Comparison of ENCODE assay signal across 16 cellular contexts in the genomic region with DNA sequence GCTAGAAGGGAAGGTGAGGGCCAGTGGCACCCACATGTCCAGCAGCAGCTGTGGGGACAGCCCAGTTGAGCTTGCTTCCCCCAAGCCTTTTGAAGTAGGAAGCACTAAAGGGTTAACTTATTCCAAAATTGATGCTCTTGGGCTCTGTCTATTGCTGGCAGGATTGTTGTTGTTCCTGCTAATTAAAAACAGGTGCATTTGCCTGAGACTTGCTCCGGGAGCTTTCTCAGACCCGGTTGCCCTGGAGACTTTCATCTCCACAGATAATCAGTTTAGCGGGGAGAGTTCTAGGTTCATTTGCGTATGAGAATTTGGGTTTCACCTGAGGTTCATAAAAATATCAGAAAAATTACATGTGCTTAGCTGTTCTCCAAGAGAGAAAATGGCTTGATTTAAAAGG.
"Had no signal": no experiment of that assay in that cellular context is flagged by ENCODE, and none has a peak within 500 bp of the region (broad histone marks: within the 10 kb centered on the region; RNA-seq: fewer than 3 reads in every experiment).

No MANE protein-coding gene starts in this region.

- H3K36me3 Mint-ChIP-seq: activated naive CD8-positive, alpha-beta T cell treated with anti-CD3 and anti-CD28 coated beads, Interleukin-2, amount 10 ng/mL, durations not matched to agents 7 days and 5 days; brain; natural killer cell treated with Interleukin-12 subunit alpha and Interleukin-12 subunit beta and Interleukin-15 and Interleukin-18, amount 100 ng/mL, for 72 hours had no signal

- ATAC-seq: left ventricle myocardium superior; natural killer cell treated with Interleukin-12 subunit alpha and Interleukin-12 subunit beta and Interleukin-15 and Interleukin-18, amount 100 ng/mL, for 72 hours; right cardiac atrium had no signal

- H3K36me3 ChIP-seq: prostate gland, suprapubic skin, upper lobe of left lung had no signal

- H3K4me3 ChIP-seq: prostate gland, suprapubic skin, upper lobe of left lung had no signal

- DNase-seq: activated CD4-positive, CD25-positive, alpha-beta regulatory T cell treated with anti-CD3 and anti-CD28 coated beads, Interleukin-2, amount 50 U/mL, for 72 hours; activated naive CD8-positive, alpha-beta T cell treated with anti-CD3 and anti-CD28 coated beads, Interleukin-2, amount 10 ng/mL, durations not matched to agents 7 days and 5 days; cortex of kidney; effector CD8-positive, alpha-beta T cell; foreskin melanocyte; left ventricle myocardium superior; mesenchymal stem cell; right cardiac atrium; upper lobe of left lung had no signal

- H3K27ac ChIP-seq: prostate gland, suprapubic skin, upper lobe of left lung had no signal

- H3K4me1 ChIP-seq: prostate gland, upper lobe of left lung had no signal

- H3K4me3 Mint-ChIP-seq: activated naive CD8-positive, alpha-beta T cell treated with anti-CD3 and anti-CD28 coated beads, Interleukin-2, amount 10 ng/mL, durations not matched to agents 7 days and 5 days; activated T-helper 1 cell treated with anti-CD3 and anti-CD28 coated beads, Interleukin-12 subunit alpha, Interleukin-12 subunit beta, Interleukin-2, Interleukin-4 antibody, amounts not matched to agents 30 ng/mL and 10 ng/mL and 1 ng/mL, durations not matched to agents 14 hours and 24 hours and 36 hours; brain; central memory CD8-positive, alpha-beta T cell; natural killer cell treated with Interleukin-12 subunit alpha and Interleukin-12 subunit beta and Interleukin-15 and Interleukin-18, amount 100 ng/mL, for 72 hours; stimulated activated naive CD8-positive, alpha-beta T cell treated with anti-CD3 and anti-CD28 coated beads, Interleukin-15, Interleukin-2, amounts not matched to agents 100 ng/mL and 50 ng/mL, for 24 hours had no signal

- H3K9me3 Mint-ChIP-seq: activated naive CD8-positive, alpha-beta T cell treated with anti-CD3 and anti-CD28 coated beads, Interleukin-2, amount 10 ng/mL, durations not matched to agents 7 days and 5 days; activated T-helper 1 cell treated with anti-CD3 and anti-CD28 coated beads, Interleukin-12 subunit alpha, Interleukin-12 subunit beta, Interleukin-2, Interleukin-4 antibody, amounts not matched to agents 30 ng/mL and 10 ng/mL and 1 ng/mL, durations not matched to agents 14 hours and 24 hours and 36 hours; central memory CD8-positive, alpha-beta T cell; natural killer cell treated with Interleukin-12 subunit alpha and Interleukin-12 subunit beta and Interleukin-15 and Interleukin-18, amount 100 ng/mL, for 72 hours had no signal

- H3K27me3 Mint-ChIP-seq: activated naive CD8-positive, alpha-beta T cell treated with anti-CD3 and anti-CD28 coated beads, Interleukin-2, amount 10 ng/mL, durations not matched to agents 7 days and 5 days; central memory CD8-positive, alpha-beta T cell; natural killer cell treated with Interleukin-12 subunit alpha and Interleukin-12 subunit beta and Interleukin-15 and Interleukin-18, amount 100 ng/mL, for 72 hours; stimulated activated naive CD8-positive, alpha-beta T cell treated with anti-CD3 and anti-CD28 coated beads, Interleukin-15, Interleukin-2, amounts not matched to agents 100 ng/mL and 50 ng/mL, for 24 hours had no signal

- H3K9me3 ChIP-seq: prostate gland, suprapubic skin, upper lobe of left lung had no signal

- H3K27ac Mint-ChIP-seq: activated naive CD8-positive, alpha-beta T cell treated with anti-CD3 and anti-CD28 coated beads, Interleukin-2, amount 10 ng/mL, durations not matched to agents 7 days and 5 days; activated T-helper 1 cell treated with anti-CD3 and anti-CD28 coated beads, Interleukin-12 subunit alpha, Interleukin-12 subunit beta, Interleukin-2, Interleukin-4 antibody, amounts not matched to agents 30 ng/mL and 10 ng/mL and 1 ng/mL, durations not matched to agents 14 hours and 24 hours and 36 hours; natural killer cell treated with Interleukin-12 subunit alpha and Interleukin-12 subunit beta and Interleukin-15 and Interleukin-18, amount 100 ng/mL, for 72 hours; stimulated activated naive CD8-positive, alpha-beta T cell treated with anti-CD3 and anti-CD28 coated beads, Interleukin-15, Interleukin-2, amounts not matched to agents 100 ng/mL and 50 ng/mL, for 24 hours had no signal

- H3K4me1 Mint-ChIP-seq: activated naive CD8-positive, alpha-beta T cell treated with anti-CD3 and anti-CD28 coated beads, Interleukin-2, amount 10 ng/mL, durations not matched to agents 7 days and 5 days; central memory CD8-positive, alpha-beta T cell had no signal

- H3K27me3 ChIP-seq: suprapubic skin, upper lobe of left lung had no signal
